In genomic region chr1:203267347-203267846, GRCh38 we compare ENCODE assay signal across 8 cellular contexts. TPM values are rescaled to one million over a fixed set of nuclear protein-coding genes. Genes with fewer than 3 reads are reported as not detected.
A peak's percentile ranks its signal among the peaks of the same experiment; 100 is the strongest.
DNase-seq lines count a peak whose midpoint lies in the region; ATAC-seq, FAIRE-seq and TF ChIP-seq lines count a peak whose summit lies in the region.

No MANE protein-coding gene starts in this region.

- no peak overlapping the region for H3K14ac ChIP-seq in mesenchymal stem cell (ENCODE audit: low read length in 2 of 2)

- peak overlapping the region; percentile 23 for H4K91ac ChIP-seq in mesenchymal stem cell (ENCODE audit: low read length)

- H3K4ac ChIP-seq in mesenchymal stem cell (ENCODE audit: low read depth in 1 of 2, low read length in 2 of 2): peak overlapping the region in 1 of 2 experiments; percentile 34

- H3K23ac ChIP-seq in mesenchymal stem cell (ENCODE audit: low read length in 2 of 2): no peak overlapping the region

- H3K9me3 Mint-ChIP-seq in endodermal cell: no peaks in the 10 kb centered on the region

- H2BK15ac ChIP-seq in mesenchymal stem cell (ENCODE audit: low read depth, poor library complexity, severe bottlenecking): peak overlapping the region; percentile 82

- no peak overlapping the region for H2AK5ac ChIP-seq in mesenchymal stem cell (ENCODE audit: low read length, severe bottlenecking)

- DNase-seq in GM12891 (ENCODE audit: insufficient read length, low spot score) (peak; percentile 63), NOMO-1 treated with dmso at 0.1 percent for 144 hours (lab: John Stamatoyannopoulos, UW; ENCODE audit: unreplicated experiment) (peak; percentile 67), endodermal cell (peak; percentile 95), mesenchymal stem cell (peak; percentile 90)
- peak; percentile 68 for DNase-seq in activated CD8-positive, alpha-beta memory T cell treated with anti-CD3 and anti-CD28 coated beads, Interleukin-2, amount 50 U/mL, for 1 hour (ENCODE audit: extremely low read depth)
- DNase-seq in stimulated activated CD8-positive, alpha-beta memory T cell treated with anti-CD3 and anti-CD28 coated beads, Interleukin-15, amount 100 ng/mL, for 24 hours (ENCODE audit: low read depth): peak; percentile 48

- H3K36me3 ChIP-seq in HUES48 (ENCODE audit: control insufficient read depth, insufficient read depth, low read length): no peaks in the 10 kb centered on the region
- H3K36me3 ChIP-seq in endodermal cell (ENCODE audit: control insufficient read depth, insufficient read depth, low read length): no peaks in the 10 kb centered on the region
- no peaks in the 10 kb centered on the region for H3K36me3 ChIP-seq in mesenchymal stem cell (ENCODE audit: control insufficient read depth in 1 of 2, insufficient read depth in 2 of 2, low read depth in 1 of 2, low read length in 2 of 2)

- H3K4me3 Mint-ChIP-seq in endodermal cell: peak overlapping the region; percentile 66

- peak overlapping the region; percentile 42 for H3K27ac Mint-ChIP-seq in endodermal cell

- H3K27me3 ChIP-seq in HUES48 (ENCODE audit: control insufficient read depth, insufficient read depth, low read length) (peaks cover 9% of the 10 kb centered on the region), endodermal cell (ENCODE audit: control insufficient read depth, insufficient read depth, low read length, poor library complexity, severe bottlenecking) (peaks cover 27% of the 10 kb centered on the region), mesenchymal stem cell (ENCODE audit: control insufficient read depth in 1 of 2, insufficient read depth in 1 of 2, low read length in 2 of 2) (peaks cover under 1 to 10% of the 10 kb centered on the region in 2 experiments)

- 0 out of 2 replicates have a peak, but pooled peaks cover 6% of the 10 kb centered on the region for H3K4me1 ChIP-seq in HUES48 (ENCODE audit: control insufficient read depth, insufficient read depth, low read length)
- H3K4me1 ChIP-seq in endodermal cell (ENCODE audit: control insufficient read depth, insufficient read depth, low read length): peaks cover 2% of the 10 kb centered on the region
- H3K4me1 ChIP-seq in mesenchymal stem cell (ENCODE audit: control insufficient read depth, insufficient read depth, low read depth, low read length): peaks cover 6% of the 10 kb centered on the region

- no peak overlapping the region for H2BK5ac ChIP-seq in mesenchymal stem cell (ENCODE audit: low read depth, low read length, poor library complexity, severe bottlenecking)

- H3K27ac ChIP-seq in HUES48 (ENCODE audit: low read depth, low read length) (no peak overlapping the region), endodermal cell (ENCODE audit: low read depth, low read length) (no peak overlapping the region), mesenchymal stem cell (ENCODE audit: low read length, poor library complexity, severe bottlenecking) (peak overlapping the region; percentile 26)

- H3K9ac ChIP-seq in HUES48 (ENCODE audit: low read depth, low read length) (no peak overlapping the region), endodermal cell (ENCODE audit: extremely low read depth, low read length, poor library complexity, severe bottlenecking) (peak overlapping the region; percentile 22), mesenchymal stem cell (ENCODE audit: low read length) (peak overlapping the region; percentile 96)

- H2BK12ac ChIP-seq in mesenchymal stem cell (ENCODE audit: low read length in 2 of 2): no peak overlapping the region

- TF ChIP-seq POLR2A in GM12891 (IDR thresholded peaks at IDR 0.05; ENCODE audit: low read depth, low read length): no peak

- H3K36me3 Mint-ChIP-seq in endodermal cell (ENCODE audit: low read depth): no peaks in the 10 kb centered on the region

- ATAC-seq in HG03469 (IDR thresholded peaks at IDR 0.05; ENCODE audit: unreplicated experiment): no peak

- peak overlapping the region; percentile 92 for H2AFZ ChIP-seq in mesenchymal stem cell (ENCODE audit: low read depth, low read length)

- peak overlapping the region in 1 of 2 experiments; percentile 84 for H3K18ac ChIP-seq in mesenchymal stem cell (ENCODE audit: low read depth in 1 of 2, low read length in 2 of 2)

- H3K4me1 Mint-ChIP-seq in endodermal cell: peaks cover 12% of the 10 kb centered on the region

- H3K9me3 ChIP-seq in HUES48 (ENCODE audit: control insufficient read depth, insufficient read depth, low read length) (no peaks in the 10 kb centered on the region), endodermal cell (ENCODE audit: control insufficient read depth, low read length) (no peaks in the 10 kb centered on the region), mesenchymal stem cell (ENCODE audit: control insufficient read depth, low read length) (no peaks in the 10 kb centered on the region)

- peak overlapping the region; percentile 68 for H3K4me2 ChIP-seq in mesenchymal stem cell (ENCODE audit: low read length, poor library complexity, severe bottlenecking)

- H3K79me1 ChIP-seq in mesenchymal stem cell (replicated peaks; ENCODE audit: low read length, poor library complexity, severe bottlenecking): no peaks in the 10 kb centered on the region

- H2BK120ac ChIP-seq in mesenchymal stem cell (ENCODE audit: low read depth, low read length): no peak overlapping the region

- peak; percentile 54 for FAIRE-seq in GM12891 (lab: Jason Lieb, UNC)

- peaks cover 43% of the 10 kb centered on the region for H3K27me3 Mint-ChIP-seq in endodermal cell (ENCODE audit: insufficient read depth)

- peak; percentile 97 for TF ChIP-seq CTCF in endodermal cell (conservative IDR thresholded peaks at IDR 0.05)

- H4K8ac ChIP-seq in mesenchymal stem cell (ENCODE audit: low read length): peak overlapping the region; percentile 78

- WGBS in endodermal cell (ENCODE audit: insufficient coverage in 1 of 2, insufficient read length in 1 of 2), 2 experiments: 11 to 18% methylated on average over 19 to 20 of the region's 20 CpGs
- 2% methylated on average over 20 of the region's 20 CpGs for WGBS in mesenchymal stem cell

- H3K4me3 ChIP-seq in HUES48 (ENCODE audit: low read depth, low read length) (peak overlapping the region; percentile 65), endodermal cell (ENCODE audit: low read length) (peak overlapping the region; percentile 78), mesenchymal stem cell (ENCODE audit: insufficient read depth in 1 of 2, low read depth in 1 of 2, low read length in 2 of 2) (peak overlapping the region; percentile 50 to 85)

TF ChIP-seq in GM12891, 5 proteins besides CTCF, POLR2A, EP300 and RAD21:
- TF ChIP-seq SPI1 (IDR thresholded peaks at IDR 0.05; ENCODE audit: low read depth, low read length) (peak; percentile 39), POU2F2 (IDR thresholded peaks at IDR 0.05; ENCODE audit: low read depth, low read length) (no peak)

RNA-seq across cellular contexts. Expression of gene BTG2, which starts 37.9 kb away (rescaled TPM):
- polyA plus RNA-seq in GM12891 (2012; ENCODE audit: low read depth, missing spikeins): 29.7 TPM
- 10 to 100 TPM; 49.8 to 54.6 TPM for total RNA-seq in endodermal cell
- 73.2 TPM for polyA plus RNA-seq in endodermal cell (2013, experiment 1 of 2)
- 77.5 TPM for polyA plus RNA-seq in endodermal cell (2013, experiment 2 of 2)
- 23.3 TPM for polyA plus RNA-seq in mesenchymal stem cell (2013, experiment 1 of 2)
- polyA plus RNA-seq in mesenchymal stem cell (2013, experiment 2 of 2): 22.9 TPM

RNA-seq across cellular contexts. Expression of gene CHIT1, which starts 37.9 kb away (rescaled TPM):
- polyA plus RNA-seq in GM12891 (2012; ENCODE audit: low read depth, missing spikeins): 0.56 TPM
- total RNA-seq in endodermal cell: under 1 TPM in 1 of 2 donors, not detected in 1; 0.07 TPM
- polyA plus RNA-seq in endodermal cell (2013, experiment 1 of 2): not detected
- not detected for polyA plus RNA-seq in endodermal cell (2013, experiment 2 of 2)
- under 0.01 TPM for polyA plus RNA-seq in mesenchymal stem cell (2013, experiment 1 of 2)
- not detected for polyA plus RNA-seq in mesenchymal stem cell (2013, experiment 2 of 2)
